Comparison of ENCODE assay signal across 25 cellular contexts in genomic region chr14:65277580-65278270, GRCh38.
A peak's percentile ranks its signal among the peaks of the same experiment; 100 is the strongest.
DNase-seq lines count a peak whose midpoint lies in the region; ATAC-seq, FAIRE-seq and TF ChIP-seq lines count a peak whose summit lies in the region.
"Had no signal": no experiment of that assay in that cellular context is flagged by ENCODE, and none has a peak within 500 bp of the region (broad histone marks: within the 10 kb centered on the region; RNA-seq: fewer than 3 reads in every experiment).

No MANE protein-coding gene starts in this region.

- H3K27me3 ChIP-seq in ectodermal cell (ENCODE audit: control insufficient read depth, insufficient read depth, low read length, poor library complexity, severe bottlenecking) (no peaks in the 10 kb centered on the region), parathyroid adenoma (ENCODE audit: control insufficient read depth, insufficient read depth, low read length) (no peaks in the 10 kb centered on the region)

- H3K36me3 Mint-ChIP-seq in activated CD8-positive, alpha-beta T cell treated with anti-CD3 and anti-CD28 coated beads, Interleukin-2, amount 10 ng/mL, durations not matched to agents 7 days and 5 days (ENCODE audit: low read depth), result no peaks in the 10 kb centered on the region
- no peaks in the 10 kb centered on the region for H3K36me3 Mint-ChIP-seq in endothelial cell (ENCODE audit: low read depth, unreplicated experiment)
- H3K36me3 Mint-ChIP-seq: activated CD4-positive, alpha-beta memory T cell treated with anti-CD3 and anti-CD28 coated beads for 36 hours; natural killer cell treated with Interleukin-12 subunit alpha and Interleukin-12 subunit beta and Interleukin-15 and Interleukin-18, amount 100 ng/mL, for 72 hours had no signal

- H3K27ac Mint-ChIP-seq in activated CD8-positive, alpha-beta T cell treated with anti-CD3 and anti-CD28 coated beads, Interleukin-2, amount 10 ng/mL, durations not matched to agents 7 days and 5 days, result no peak overlapping the region
- H3K27ac Mint-ChIP-seq in endothelial cell (ENCODE audit: unreplicated experiment), result no peak overlapping the region
- H3K27ac Mint-ChIP-seq: activated CD4-positive, alpha-beta memory T cell treated with anti-CD3 and anti-CD28 coated beads for 36 hours; memory B cell; natural killer cell treated with Interleukin-12 subunit alpha and Interleukin-12 subunit beta and Interleukin-15 and Interleukin-18, amount 100 ng/mL, for 72 hours had no signal

- H3K27ac ChIP-seq in SK-N-MC (peak overlapping the region; percentile 34; the same call in 1 of the 2 replicates), ectodermal cell (ENCODE audit: insufficient read depth, low read depth, low read length, poor library complexity, severe bottlenecking) (peak overlapping the region; percentile 53), parathyroid adenoma (no peak overlapping the region)
- H3K27ac ChIP-seq: C4-2B, coronary artery, prostate gland, VCaP had no signal

- H3K9me3 Mint-ChIP-seq in activated CD8-positive, alpha-beta T cell treated with anti-CD3 and anti-CD28 coated beads, Interleukin-2, amount 10 ng/mL, durations not matched to agents 7 days and 5 days (ENCODE audit: insufficient read depth), result no peaks in the 10 kb centered on the region
- H3K9me3 Mint-ChIP-seq in endothelial cell (ENCODE audit: unreplicated experiment), result no peaks in the 10 kb centered on the region
- H3K9me3 Mint-ChIP-seq: activated CD4-positive, alpha-beta memory T cell treated with anti-CD3 and anti-CD28 coated beads for 36 hours; memory B cell; natural killer cell treated with Interleukin-12 subunit alpha and Interleukin-12 subunit beta and Interleukin-15 and Interleukin-18, amount 100 ng/mL, for 72 hours had no signal

- no peak for TF ChIP-seq CTCF in D721Med (IDR thresholded peaks at IDR 0.05; ENCODE audit: insufficient read depth, missing control alignments)
- TF ChIP-seq CTCF in parathyroid adenoma (IDR thresholded peaks at IDR 0.05), result no peak
- no peak for TF ChIP-seq CTCF in endothelial cell (IDR thresholded peaks at IDR 0.05; ENCODE audit: unreplicated experiment)

- DNase-seq in D721Med (ENCODE audit: insufficient read length, low spot score), result peak; percentile 42
- DNase-seq in SK-N-MC (ENCODE audit: low read depth, low spot score), result no peak
- DNase-seq in H4 (ENCODE audit: low spot score), result no peak
- no peak for DNase-seq in left lobe of liver (ENCODE audit: low spot score)
- DNase-seq in activated CD8-positive, alpha-beta T cell treated with anti-CD3 and anti-CD28 coated beads, Interleukin-2, amount 10 ng/mL, durations not matched to agents 7 days and 5 days, result no peak
- no peak for DNase-seq in endothelial cell (ENCODE audit: low spot score)
- DNase-seq: activated naive CD4-positive, alpha-beta T cell treated with anti-CD3 and anti-CD28 coated beads, Interleukin-2, amount 50 U/mL, for 16 hours; DMS 273 treated with DMSO at 0.1 percent for 48 hours; kidney; NCI-H1436 treated with DMSO at 0.1 percent for 48 hours; NCI-H2171 treated with DMSO at 0.1 percent for 48 hours; NCI-H774; SW 1271 had no signal

- peaks cover 12% of the 10 kb centered on the region for H3K4me1 Mint-ChIP-seq in activated CD8-positive, alpha-beta T cell treated with anti-CD3 and anti-CD28 coated beads, Interleukin-2, amount 10 ng/mL, durations not matched to agents 7 days and 5 days (ENCODE audit: low read depth)
- H3K4me1 Mint-ChIP-seq in endothelial cell (ENCODE audit: unreplicated experiment), result peaks cover 12% of the 10 kb centered on the region

- no peak overlapping the region for H3K4me3 ChIP-seq in SK-N-MC
- no peak overlapping the region for H3K4me3 ChIP-seq in ectodermal cell (ENCODE audit: insufficient read depth, low read depth, low read length)
- no peak overlapping the region for H3K4me3 ChIP-seq in parathyroid adenoma (ENCODE audit: low read depth, low read length)
- H3K4me3 ChIP-seq: coronary artery, prostate gland had no signal

- no peaks in the 10 kb centered on the region for H3K36me3 ChIP-seq in SK-N-MC (ENCODE audit: insufficient read depth, low read length)
- no peaks in the 10 kb centered on the region for H3K36me3 ChIP-seq in ectodermal cell (ENCODE audit: control insufficient read depth, insufficient read depth, low read length)
- no peaks in the 10 kb centered on the region for H3K36me3 ChIP-seq in parathyroid adenoma (ENCODE audit: control insufficient read depth, insufficient read depth, low read length)
- H3K36me3 ChIP-seq: prostate gland had no signal

- no peak for FAIRE-seq in D721Med (lab: Jason Lieb, UNC)
- FAIRE-seq: G401.6, H1, HepG2, kidney had no signal

- H2AFZ ChIP-seq in parathyroid adenoma, result peak overlapping the region; percentile 2

- ATAC-seq in left lobe of liver, result no peak
- no peak for ATAC-seq in activated CD8-positive, alpha-beta T cell treated with anti-CD3 and anti-CD28 coated beads, Interleukin-2, amount 10 ng/mL, durations not matched to agents 7 days and 5 days
- ATAC-seq: HepG2 had no signal

- no peaks in the 10 kb centered on the region for H3K9me3 ChIP-seq in SK-N-MC (ENCODE audit: low read depth, low read length)
- H3K9me3 ChIP-seq in ectodermal cell (ENCODE audit: control insufficient read depth, low read length), result no peaks in the 10 kb centered on the region
- no peaks in the 10 kb centered on the region for H3K9me3 ChIP-seq in parathyroid adenoma (ENCODE audit: control insufficient read depth, low read length)
- H3K9me3 ChIP-seq: prostate gland had no signal

- H3K4me3 Mint-ChIP-seq in activated CD8-positive, alpha-beta T cell treated with anti-CD3 and anti-CD28 coated beads, Interleukin-2, amount 10 ng/mL, durations not matched to agents 7 days and 5 days, result no peak overlapping the region
- H3K4me3 Mint-ChIP-seq in endothelial cell (ENCODE audit: unreplicated experiment), result no peak overlapping the region
- H3K4me3 Mint-ChIP-seq: activated CD4-positive, alpha-beta memory T cell treated with anti-CD3 and anti-CD28 coated beads for 36 hours; memory B cell; natural killer cell treated with Interleukin-12 subunit alpha and Interleukin-12 subunit beta and Interleukin-15 and Interleukin-18, amount 100 ng/mL, for 72 hours had no signal

- no peaks in the 10 kb centered on the region for H3K27me3 Mint-ChIP-seq in activated CD8-positive, alpha-beta T cell treated with anti-CD3 and anti-CD28 coated beads, Interleukin-2, amount 10 ng/mL, durations not matched to agents 7 days and 5 days (ENCODE audit: low read depth)
- H3K27me3 Mint-ChIP-seq in endothelial cell (ENCODE audit: unreplicated experiment), result peaks cover 4% of the 10 kb centered on the region
- H3K27me3 Mint-ChIP-seq: activated CD4-positive, alpha-beta memory T cell treated with anti-CD3 and anti-CD28 coated beads for 36 hours; memory B cell; natural killer cell treated with Interleukin-12 subunit alpha and Interleukin-12 subunit beta and Interleukin-15 and Interleukin-18, amount 100 ng/mL, for 72 hours had no signal

- POLR2A ChIA-PET in activated CD8-positive, alpha-beta T cell treated with anti-CD3 and anti-CD28 coated beads, Interleukin-2, amount 10 ng/mL, durations not matched to agents 7 days and 5 days (lab: Charles Lee), result no interaction called here

- no peak overlapping the region for H3K4me2 ChIP-seq in parathyroid adenoma (ENCODE audit: low read length)

- 82 to 87% methylated on average over 6 of the region's 6 CpGs for WGBS in ectodermal cell, 2 experiments

- H3K9ac ChIP-seq in SK-N-MC (ENCODE audit: insufficient read length) (no peak overlapping the region), parathyroid adenoma (no peak overlapping the region)

- H3K4me1 ChIP-seq in ectodermal cell (ENCODE audit: control insufficient read depth, insufficient read depth, low read length) (peaks cover 30% of the 10 kb centered on the region), parathyroid adenoma (no peaks in the 10 kb centered on the region)
- H3K4me1 ChIP-seq: prostate gland had no signal

- no peaks in the 10 kb centered on the region for H3K79me2 ChIP-seq in parathyroid adenoma

- CTCF ChIA-PET in activated CD8-positive, alpha-beta T cell treated with anti-CD3 and anti-CD28 coated beads, Interleukin-2, amount 10 ng/mL, durations not matched to agents 7 days and 5 days (lab: Charles Lee), result interaction anchor here (2.6 kb wide), 1 partner anchor 9 kb away, joined by 8 read pairs; no protein-coding TSS in a partner anchor
